ENCODE assay signal across 8 cellular contexts in genomic region chr1:179954494-179955317, GRCh38. TPM values are rescaled to one million over a fixed set of nuclear protein-coding genes. Genes with fewer than 3 reads are reported as not detected.
DNase-seq lines count a peak whose midpoint lies in the region; TF ChIP-seq lines count a peak whose summit lies in the region.

TSS of gene CEP350 (plus strand) at chr1:179954810. CDS start at chr1:179986182, 31,372 bp downstream.

- H3K36me3 ChIP-seq in ES-I3 (ENCODE audit: insufficient read depth, low read length): no peaks in the 10 kb centered on the region
- H3K36me3 ChIP-seq in HAP-1 (replicated peaks): peaks cover 4% of the 10 kb centered on the region; the same call in 1 of the 2 replicates
- no peaks in the 10 kb centered on the region for H3K36me3 ChIP-seq in MM.1S (replicated peaks; ENCODE audit: insufficient read depth, low read length)

- H3K9me2 ChIP-seq in MM.1S (replicated peaks; ENCODE audit: insufficient read depth, low read length): no peaks in the 10 kb centered on the region

- in situ Hi-C loops in HAP-1 (cut with MboI; ENCODE audit: low sequenced_read_pairs): no loop called here

- H3K4me1 Mint-ChIP-seq in nephron: peaks cover 24% of the 10 kb centered on the region
- peaks cover 61% of the 10 kb centered on the region for H3K4me1 Mint-ChIP-seq in stimulated activated naive CD8-positive, alpha-beta T cell treated with anti-CD3 and anti-CD28 coated beads, Interleukin-15, Interleukin-2, amounts not matched to agents 100 ng/mL and 50 ng/mL, for 24 hours (ENCODE audit: low read depth)

- DNase-seq in HAP-1 (ENCODE audit: low spot score in 2 of 2): peak; percentile 99
- DNase-seq in MM.1S: peak; percentile 100
- peak; percentile 98 for DNase-seq in SIG-M5 (lab: John Stamatoyannopoulos, UW)
- DNase-seq in activated gamma-delta T cell (lab: John Stamatoyannopoulos, UW): peak; percentile 85
- DNase-seq in fibroblast of the aortic adventitia (ENCODE audit: low read depth): peak; percentile 99

- H3K9ac ChIP-seq in ES-I3 (ENCODE audit: low read depth, low read length) (peak within 1 kb of the TSS; percentile 62), MM.1S (ENCODE audit: low read length) (peak within 1 kb of the TSS; percentile 83)

- H3K79me2 ChIP-seq in MM.1S (ENCODE audit: low read length): peaks cover 51% of the 10 kb centered on the region

- H3K4me1 ChIP-seq in ES-I3 (ENCODE audit: insufficient read depth, low read length) (no peaks in the 10 kb centered on the region), HAP-1 (peaks cover 14% of the 10 kb centered on the region), MM.1S (ENCODE audit: low read length) (peaks cover 14% of the 10 kb centered on the region)

- 0 out of 2 replicates have a peak, but pooled peaks cover 7% of the 10 kb centered on the region for H4K20me1 ChIP-seq in MM.1S (ENCODE audit: insufficient read depth, low read length)

- H3K9me3 ChIP-seq in ES-I3 (ENCODE audit: control insufficient read depth, insufficient read depth, low read length) (no peaks in the 10 kb centered on the region), HAP-1 (no peaks in the 10 kb centered on the region), MM.1S (replicated peaks; ENCODE audit: insufficient read depth, low read length) (no peaks in the 10 kb centered on the region)

- H3K27me3 ChIP-seq in HAP-1 (ENCODE audit: low read depth) (no peaks in the 10 kb centered on the region), MM.1S (replicated peaks; ENCODE audit: insufficient read depth, low read length) (no peaks in the 10 kb centered on the region)

- peak within 1 kb of the TSS; percentile 74 for H3K27ac ChIP-seq in MM.1S (ENCODE audit: low read length)

- TF ChIP-seq CTCF in MM.1S (IDR thresholded peaks at IDR 0.05; ENCODE audit: low read length) (no peak), fibroblast of the aortic adventitia (IDR thresholded peaks at IDR 0.05; ENCODE audit: insufficient read depth, low read length) (no peak), nephron (IDR thresholded peaks at IDR 0.05; ENCODE audit: unreplicated experiment in 3 of 3) (no peak)

- H2AFZ ChIP-seq in MM.1S (ENCODE audit: low read length): peak within 1 kb of the TSS; percentile 96

- peak within 1 kb of the TSS; percentile 93 for H3K4me3 ChIP-seq in HAP-1
- H3K4me3 ChIP-seq in MM.1S (ENCODE audit: low read length): peak within 1 kb of the TSS; percentile 85
- peak within 1 kb of the TSS; percentile 92 for H3K4me3 ChIP-seq in fibroblast of the aortic adventitia (ENCODE audit: low read depth, low read length)

- peak within 1 kb of the TSS; percentile 88 to 99 (median 98) for H3K4me3 Mint-ChIP-seq in nephron
- H3K4me3 Mint-ChIP-seq in stimulated activated naive CD8-positive, alpha-beta T cell treated with anti-CD3 and anti-CD28 coated beads, Interleukin-15, Interleukin-2, amounts not matched to agents 100 ng/mL and 50 ng/mL, for 24 hours: peak within 1 kb of the TSS; percentile 97

- H3K36me3 Mint-ChIP-seq in nephron (ENCODE audit: low read depth): no peaks in the 10 kb centered on the region
- no peaks in the 10 kb centered on the region for H3K36me3 Mint-ChIP-seq in stimulated activated naive CD8-positive, alpha-beta T cell treated with anti-CD3 and anti-CD28 coated beads, Interleukin-15, Interleukin-2, amounts not matched to agents 100 ng/mL and 50 ng/mL, for 24 hours (ENCODE audit: low read depth)

- peaks cover 11% of the 10 kb centered on the region for H3F3A ChIP-seq in MM.1S (ENCODE audit: insufficient read depth, low read length)

- peak within 1 kb of the TSS; percentile 82 for H3K4me2 ChIP-seq in MM.1S (ENCODE audit: low read depth, low read length)

- H3K27ac Mint-ChIP-seq in nephron: peak within 1 kb of the TSS; percentile 92 to 95 (median 92)
- peak within 1 kb of the TSS; percentile 98 for H3K27ac Mint-ChIP-seq in stimulated activated naive CD8-positive, alpha-beta T cell treated with anti-CD3 and anti-CD28 coated beads, Interleukin-15, Interleukin-2, amounts not matched to agents 100 ng/mL and 50 ng/mL, for 24 hours

- no peaks in the 10 kb centered on the region for H3K27me3 Mint-ChIP-seq in nephron (ENCODE audit: low read depth)
- no peaks in the 10 kb centered on the region for H3K27me3 Mint-ChIP-seq in stimulated activated naive CD8-positive, alpha-beta T cell treated with anti-CD3 and anti-CD28 coated beads, Interleukin-15, Interleukin-2, amounts not matched to agents 100 ng/mL and 50 ng/mL, for 24 hours

- H3K9me3 Mint-ChIP-seq in nephron: no peaks in the 10 kb centered on the region
- no peaks in the 10 kb centered on the region for H3K9me3 Mint-ChIP-seq in stimulated activated naive CD8-positive, alpha-beta T cell treated with anti-CD3 and anti-CD28 coated beads, Interleukin-15, Interleukin-2, amounts not matched to agents 100 ng/mL and 50 ng/mL, for 24 hours

RNA-seq across cellular contexts. Expression of gene CEP350, which starts in this region (rescaled TPM):
- total RNA-seq in fibroblast of the aortic adventitia (ENCODE audit: low replicate concordance): 57.9 and 115 TPM in 2 replicates

Comparison
In these comparisons a context has a peak if more than half of its experiments do, and no peak if none do; other contexts are left out.
1. Peak in every context shown above with its lines: DNase-seq, H3K4me3 ChIP-seq and H3K27ac ChIP-seq.